10 cellular contexts compared by ENCODE assay signal in genomic region chr6:85592044-85592443, GRCh38. TPM values are rescaled to one million over a fixed set of nuclear protein-coding genes. Genes with fewer than 3 reads are reported as not detected.
DNase-seq lines count a peak whose midpoint lies in the region; ATAC-seq, FAIRE-seq and TF ChIP-seq lines count a peak whose summit lies in the region.
"Had no signal": no experiment of that assay in that cellular context is flagged by ENCODE, and none has a peak within 500 bp of the region (broad histone marks: within the 10 kb centered on the region; RNA-seq: fewer than 3 reads in every experiment).

No MANE protein-coding gene starts in this region.

- whole genome bisulfite sequencing in heart right ventricle, 2 donors: 100% methylated on average over 2 of the region's 2 CpGs
- 96 to 100% (median 98%) methylated on average over 2 of the region's 2 CpGs for WGBS in heart left ventricle, 4 donors

- H3K9ac ChIP-seq in kidney (ENCODE audit: low read length in 2 of 2): no peak overlapping the region

- peak overlapping the region; percentile 98 for H3K4me3 Mint-ChIP-seq in activated T-helper 17 cell treated with anti-CD3 and anti-CD28 coated beads, Interleukin-2, amount 50 U/mL, for 72 hours

- intact Hi-C loops in heart right ventricle (cut with DNase I): loop anchor here in 6 of 10 donors (2.0 to 5.0 kb wide), 3 partner anchors 50 to 87 kb away; partner anchors contain the start of gene SYNCRIP (in 2 of the 6)
- intact Hi-C loops in heart left ventricle (cut with DNase I): loop anchor here in 5 of 10 donors (5.0 kb wide), 2 partner anchors 50 to 85 kb away; partner anchors contain the start of gene SYNCRIP (in 3 of the 5)
- intact Hi-C loops in kidney (cut with DNase I): no loop called here
- intact Hi-C loops in upper lobe of right lung (cut with DNase I): no loop called here

- H3K27me3 ChIP-seq in heart right ventricle (no peaks in the 10 kb centered on the region), heart left ventricle (no peaks in the 10 kb centered on the region), upper lobe of right lung (no peaks in the 10 kb centered on the region)

- H3K36me3 ChIP-seq in heart right ventricle: peaks cover 0 to 8% (median 0%) of the 10 kb centered on the region in 9 donors
- peaks cover 0 to 3% (median 0%) of the 10 kb centered on the region in 9 donors for H3K36me3 ChIP-seq in heart left ventricle
- no peaks in the 10 kb centered on the region for H3K36me3 ChIP-seq in kidney (ENCODE audit: control insufficient read depth in 1 of 2, insufficient read depth in 2 of 2, low read length in 2 of 2)
- no peaks in the 10 kb centered on the region for H3K36me3 ChIP-seq in upper lobe of right lung

- ATAC-seq in heart right ventricle (no peak), heart left ventricle (no peak), upper lobe of right lung (no peak), GM21786 (IDR thresholded peaks at IDR 0.05; ENCODE audit: unreplicated experiment) (no peak)
- ATAC-seq in activated T-helper 17 cell treated with anti-CD3 and anti-CD28 coated beads, Interleukin-2, amount 50 U/mL, for 72 hours (replicated peaks): no peak

- H3K27ac Mint-ChIP-seq in activated T-helper 17 cell treated with anti-CD3 and anti-CD28 coated beads, Interleukin-2, amount 50 U/mL, for 72 hours: peak overlapping the region; percentile 99

- DNase-seq in heart right ventricle: no peak
- DNase-seq in heart left ventricle: no peak
- no peak for DNase-seq in kidney
- no peak for DNase-seq in upper lobe of right lung
- DNase-seq in RCC 7860 (ENCODE audit: low spot score): no peak
- DNase-seq in activated effector memory CD4-positive, alpha-beta T cell treated with Interleukin-2 at 50 U/mL for 16 hours: no peak
- DNase-seq: kidney glomerular epithelial cell had no signal

- no peaks in the 10 kb centered on the region for H3K9me3 ChIP-seq in heart right ventricle
- H3K9me3 ChIP-seq in heart left ventricle: peaks cover 0 to 3% (median 0%) of the 10 kb centered on the region in 12 donors
- H3K9me3 ChIP-seq in kidney (ENCODE audit: control insufficient read depth in 1 of 2, low read length in 2 of 2): no peaks in the 10 kb centered on the region
- no peaks in the 10 kb centered on the region for H3K9me3 ChIP-seq in upper lobe of right lung

- H3K4me3 ChIP-seq in heart right ventricle (peak overlapping the region in 8 of 10 donors; percentile 66 to 97 (median 86)), heart left ventricle (peak overlapping the region in 6 of 12 donors; percentile 76 to 90 (median 84)), kidney (ENCODE audit: low read length in 2 of 2) (peak overlapping the region; percentile 1 to 94), upper lobe of right lung (peak overlapping the region; percentile 90)

- FAIRE-seq in kidney (lab: Jason Lieb, UNC): no peak
- no peak for FAIRE-seq in RCC 7860 (lab: Jason Lieb, UNC)
- FAIRE-seq: D721Med had no signal

- H3K4me1 ChIP-seq in heart right ventricle (peaks cover 0 to 32% (median 27%) of the 10 kb centered on the region in 9 donors), heart left ventricle (peaks cover 0 to 31% (median 20%) of the 10 kb centered on the region in 12 donors), kidney (ENCODE audit: control insufficient read depth in 1 of 2, insufficient read depth in 1 of 2, low read depth in 1 of 2, low read length in 2 of 2) (peaks cover 0 to 7% of the 10 kb centered on the region in 2 donors), upper lobe of right lung (peaks cover 23% of the 10 kb centered on the region)

- H3K36me3 Mint-ChIP-seq in activated T-helper 17 cell treated with anti-CD3 and anti-CD28 coated beads, Interleukin-2, amount 50 U/mL, for 72 hours (ENCODE audit: low read depth): peaks cover 58% of the 10 kb centered on the region

- no peaks in the 10 kb centered on the region for H3K27me3 Mint-ChIP-seq in activated T-helper 17 cell treated with anti-CD3 and anti-CD28 coated beads, Interleukin-2, amount 50 U/mL, for 72 hours

- TF ChIP-seq POLR2A in heart left ventricle (IDR thresholded peaks at IDR 0.05): no peak

- H3K4me1 Mint-ChIP-seq in activated T-helper 17 cell treated with anti-CD3 and anti-CD28 coated beads, Interleukin-2, amount 50 U/mL, for 72 hours: peaks cover 23% of the 10 kb centered on the region

- H3K27ac ChIP-seq in heart right ventricle (peak overlapping the region in 1 of 10 donors; percentile 93), heart left ventricle (peak overlapping the region in 1 of 12 donors; percentile 86), kidney (ENCODE audit: low read depth in 2 of 2, low read length in 2 of 2) (no peak overlapping the region), upper lobe of right lung (no peak overlapping the region)

- no peaks in the 10 kb centered on the region for H3K9me3 Mint-ChIP-seq in activated T-helper 17 cell treated with anti-CD3 and anti-CD28 coated beads, Interleukin-2, amount 50 U/mL, for 72 hours

- TF ChIP-seq CTCF in heart right ventricle (IDR thresholded peaks at IDR 0.05) (no peak), heart left ventricle (IDR thresholded peaks at IDR 0.05) (no peak), kidney (IDR thresholded peaks at IDR 0.05; ENCODE audit: borderline replicate concordance, extremely low read depth, insufficient read depth) (no peak), upper lobe of right lung (IDR thresholded peaks at IDR 0.05) (no peak)

RNA-seq across cellular contexts. Expression of gene SNX14, which starts 1.6 kb away (rescaled TPM):
- total RNA-seq in heart right ventricle (10 to 100 TPM; 21.3 to 38.1 (median 27.1) TPM), heart left ventricle (10 to 100 TPM; 23.3 to 41.8 (median 31.8) TPM), kidney (100 TPM), upper lobe of right lung (97.8 TPM)
- polyA plus RNA-seq in heart right ventricle (10 to 100 TPM; 31.5 to 52.5 TPM), heart left ventricle (10 to 100 TPM; 30.6 to 37.3 TPM), kidney (ENCODE audit: insufficient read depth, low read depth, low replicate concordance) (125 TPM)
- total RNA-seq in activated T-helper 17 cell treated with anti-CD3 and anti-CD28 coated beads, Interleukin-2, amount 50 U/mL, for 72 hours: 10 to 100 TPM; 59.1 to 76.6 TPM

RNA-seq across cellular contexts. Expression of gene SYNCRIP, which starts 50.6 kb away (rescaled TPM):
- total RNA-seq in heart right ventricle (10 to 100 TPM; 56.1 to 72.6 (median 61.2) TPM), heart left ventricle (10 to 100 TPM; 28.4 to 71.0 (median 59.0) TPM), kidney (109 TPM), upper lobe of right lung (88.3 TPM)
- polyA plus RNA-seq in heart right ventricle (10 to 100 TPM; 24.6 to 27.4 TPM), heart left ventricle (10 to 100 TPM; 23.7 to 51.3 TPM), kidney (ENCODE audit: insufficient read depth, low read depth, low replicate concordance) (26.5 TPM)
- 100 to 1,000 TPM; 106 to 175 TPM for total RNA-seq in activated T-helper 17 cell treated with anti-CD3 and anti-CD28 coated beads, Interleukin-2, amount 50 U/mL, for 72 hours

Comparison
In these comparisons a context has a peak if more than half of its experiments do, and no peak if none do; other contexts are left out.
1. intact Hi-C loops: an anchor here in heart right ventricle (2.0 to 5.0 kb wide); none called in kidney and upper lobe of right lung.